22 cellular contexts compared by ENCODE assay signal in genomic region chr2:7378642-7379041, GRCh38.
DNase-seq lines count a peak whose midpoint lies in the region; ATAC-seq and TF ChIP-seq lines count a peak whose summit lies in the region.
"Had no signal": no experiment of that assay in that cellular context is flagged by ENCODE, and none has a peak within 500 bp of the region (broad histone marks: within the 10 kb centered on the region; RNA-seq: fewer than 3 reads in every experiment).

No MANE protein-coding gene starts in this region.

- H3K79me2 ChIP-seq in SK-N-SH (ENCODE audit: insufficient read depth) = no peaks in the 10 kb centered on the region

- no peaks in the 10 kb centered on the region for H3K9me2 ChIP-seq in SK-N-SH

- TF ChIP-seq RAD21 in SK-N-SH (IDR thresholded peaks at IDR 0.05; ENCODE audit: low read length) = no peak

- TF ChIP-seq EP300 in SK-N-SH (IDR thresholded peaks at IDR 0.05; ENCODE audit: borderline replicate concordance in 1 of 2, low read depth in 1 of 2, low read length in 1 of 2) = no peak

- peak overlapping the region; percentile 71 for H3K27ac Mint-ChIP-seq in endothelial cell (ENCODE audit: unreplicated experiment)

- H3F3A ChIP-seq in SK-N-SH (replicated peaks; ENCODE audit: insufficient read depth) = no peaks in the 10 kb centered on the region

- peak overlapping the region in 1 of 2 experiments; percentile 80; a peak in 2 of 4 replicates for H3K27ac ChIP-seq in SK-N-SH (ENCODE audit: low read depth in 2 of 2, low read length in 1 of 2)
- H3K27ac ChIP-seq: left lung, SJSA1, stomach had no signal

- H3K27me3 Mint-ChIP-seq in endothelial cell (ENCODE audit: unreplicated experiment) = no peaks in the 10 kb centered on the region

- H3K9me3 ChIP-seq in SK-N-SH = no peaks in the 10 kb centered on the region
- H3K9me3 ChIP-seq: left lung, SJSA1, stomach, thyroid gland had no signal

- CTCF ChIA-PET in SK-N-SH (lab: Yijun Ruan, JAX) = interaction anchor here (0.9 to 1.8 kb wide), 12 partner anchors 13 to 281 kb away, joined by 3 to 7 read pairs (median 4); no protein-coding TSS in a partner anchor

- DNase-seq in SK-N-SH (peak; percentile 36), SHP77 treated with DMSO at 0.1 percent for 48 hours (lab: John Stamatoyannopoulos, UW) (peak; percentile 50), endothelial cell (ENCODE audit: low spot score) (no peak), SW 1271 (lab: John Stamatoyannopoulos, UW) (no peak), T-helper 1 cell (no peak)
- no peak for DNase-seq in stimulated activated CD4-positive, alpha-beta T cell treated with anti-CD3 and anti-CD28 coated beads, Interleukin-4, amount 100 ng/mL, for 24 hours
- DNase-seq: activated CD4-positive, alpha-beta T cell treated with anti-CD3 and anti-CD28 coated beads for 4 hours; activated effector memory CD4-positive, alpha-beta T cell treated with anti-CD3 and anti-CD28 coated beads, Interleukin-2, amount 50 U/mL, for 16 hours; activated T-cell treated with anti-CD3 and anti-CD28 coated beads, Interleukin-2, amount 50 U/mL, for 1 hour; DND-41; KG1; NCI-H1436 treated with DMSO at 0.1 percent for 48 hours; small intestine; stimulated activated CD8-positive, alpha-beta memory T cell treated with anti-CD3 and anti-CD28 coated beads, Interleukin-4, amount 100 ng/mL, for 48 hours; T-helper 2 cell had no signal

- H3K9me3 Mint-ChIP-seq in endothelial cell (ENCODE audit: unreplicated experiment) = no peaks in the 10 kb centered on the region
- H3K9me3 Mint-ChIP-seq: central memory CD8-positive, alpha-beta T cell had no signal

- no peaks in the 10 kb centered on the region for H4K20me1 ChIP-seq in SK-N-SH (ENCODE audit: insufficient read depth)

- no peak overlapping the region for H2AFZ ChIP-seq in SK-N-SH (ENCODE audit: low read depth)

- WGBS in SK-N-SH (ENCODE audit: low lambda C conversion rate) = 63% methylated on average over 12 of the region's 12 CpGs

- peaks cover 0 to 19% of the 10 kb centered on the region in 2 experiments; a peak in 2 of 4 replicates for H3K4me1 ChIP-seq in SK-N-SH (ENCODE audit: control insufficient read depth in 1 of 2, insufficient read depth in 2 of 2, low read depth in 1 of 2, low read length in 1 of 2)
- H3K4me1 ChIP-seq: left lung, SJSA1 had no signal

- H3K4me3 Mint-ChIP-seq in endothelial cell (ENCODE audit: unreplicated experiment) = no peak overlapping the region
- H3K4me3 Mint-ChIP-seq: central memory CD8-positive, alpha-beta T cell had no signal

- no peak overlapping the region for H3K4me2 ChIP-seq in SK-N-SH

- H3K27me3 ChIP-seq in SK-N-SH (ENCODE audit: insufficient read depth) = no peaks in the 10 kb centered on the region
- H3K27me3 ChIP-seq: left lung, SJSA1, stomach, thyroid gland had no signal

- POLR2A ChIA-PET in SK-N-SH (lab: Yijun Ruan, JAX) = no interaction called here

- no peak overlapping the region for H3K4me3 ChIP-seq in SK-N-SH (ENCODE audit: low read depth in 2 of 2, low read length in 1 of 2)
- H3K4me3 ChIP-seq: left lung, SJSA1, stomach, thyroid gland had no signal

- TF ChIP-seq CTCF in SK-N-SH (IDR thresholded peaks at IDR 0.05) = no peak
- TF ChIP-seq CTCF in endothelial cell (IDR thresholded peaks at IDR 0.05; ENCODE audit: unreplicated experiment) = no peak

- ATAC-seq in SK-N-SH treated with all-trans-retinoic acid at 6 μM for 48 hours (no peak), GM21737 (IDR thresholded peaks at IDR 0.05; ENCODE audit: unreplicated experiment) (no peak)

- H3K4me1 Mint-ChIP-seq in endothelial cell (ENCODE audit: unreplicated experiment) = peaks cover 9% of the 10 kb centered on the region
- H3K4me1 Mint-ChIP-seq: central memory CD8-positive, alpha-beta T cell had no signal

- no peaks in the 10 kb centered on the region for H3K36me3 Mint-ChIP-seq in endothelial cell (ENCODE audit: low read depth, unreplicated experiment)

- no peaks in the 10 kb centered on the region for H3K36me3 ChIP-seq in SK-N-SH (replicated peaks in 1 of 2; ENCODE audit: control insufficient read depth in 1 of 2, insufficient read depth in 2 of 2, low read length in 1 of 2)
- H3K36me3 ChIP-seq: left lung, SJSA1, stomach, thyroid gland had no signal

- no peak overlapping the region for H3K9ac ChIP-seq in SK-N-SH

TF ChIP-seq in SK-N-SH, 30 proteins besides CTCF, POLR2A, EP300 and RAD21:
- no peak for TF ChIP-seq RFX5 (IDR thresholded peaks at IDR 0.05; ENCODE audit: low read length)
- no peak for TF ChIP-seq CHD2 (IDR thresholded peaks at IDR 0.05; ENCODE audit: low read length, partially characterized antibody)
- TF ChIP-seq ZBTB33 (IDR thresholded peaks at IDR 0.05; ENCODE audit: borderline replicate concordance, low read depth) = no peak
- TF ChIP-seq PBX3 (IDR thresholded peaks at IDR 0.05) = no peak
- no peak for TF ChIP-seq FOXJ3 (CRISPR knock-in tag; IDR thresholded peaks at IDR 0.05)
- TF ChIP-seq TCF12 (IDR thresholded peaks at IDR 0.05) = no peak
- TF ChIP-seq TEAD4 (IDR thresholded peaks at IDR 0.05; ENCODE audit: borderline replicate concordance, insufficient read depth) = no peak

TF ChIP-seq in SK-N-SH treated with all-trans-retinoic acid at 6 μM for 48 hours, 23 proteins besides CTCF, POLR2A, EP300 and RAD21 (continues in another document):
- TF ChIP-seq POU6F1 (CRISPR knock-in tag; IDR thresholded peaks at IDR 0.05; ENCODE audit: borderline replicate concordance, low read depth) (no peak), PPARA (CRISPR knock-in tag; IDR thresholded peaks at IDR 0.05; ENCODE audit: borderline replicate concordance) (no peak), ARNTL (CRISPR knock-in tag; IDR thresholded peaks at IDR 0.05; ENCODE audit: borderline replicate concordance, low read depth) (no peak), ZNF565 (CRISPR knock-in tag; conservative IDR thresholded peaks at IDR 0.05; ENCODE audit: low read depth) (no peak), BACH2 (CRISPR knock-in tag; IDR thresholded peaks at IDR 0.05; ENCODE audit: borderline replicate concordance) (no peak), TCF4 (CRISPR knock-in tag; IDR thresholded peaks at IDR 0.05; ENCODE audit: borderline replicate concordance) (no peak), TSHZ2 (CRISPR knock-in tag; IDR thresholded peaks at IDR 0.05) (no peak), CREB5 (CRISPR knock-in tag; IDR thresholded peaks at IDR 0.05; ENCODE audit: low read depth) (no peak), SNAI2 (CRISPR knock-in tag; IDR thresholded peaks at IDR 0.05) (no peak), GLIS3 (CRISPR knock-in tag; IDR thresholded peaks at IDR 0.05) (no peak)

Comparison
In these comparisons a context has a peak if more than half of its experiments do, and no peak if none do; other contexts are left out.
1. DNase-seq: peak in SK-N-SH (single experiment) and SHP77 treated with DMSO at 0.1 percent for 48 hours (single experiment); none in endothelial cell (single experiment), stimulated activated CD4-positive, alpha-beta T cell treated with anti-CD3 and anti-CD28 coated beads, Interleukin-4, amount 100 ng/mL, for 24 hours (single experiment), SW 1271 (0 of 2) and T-helper 1 cell (0 of 5).